20 cellular contexts compared by ENCODE assay signal in the genomic region with DNA sequence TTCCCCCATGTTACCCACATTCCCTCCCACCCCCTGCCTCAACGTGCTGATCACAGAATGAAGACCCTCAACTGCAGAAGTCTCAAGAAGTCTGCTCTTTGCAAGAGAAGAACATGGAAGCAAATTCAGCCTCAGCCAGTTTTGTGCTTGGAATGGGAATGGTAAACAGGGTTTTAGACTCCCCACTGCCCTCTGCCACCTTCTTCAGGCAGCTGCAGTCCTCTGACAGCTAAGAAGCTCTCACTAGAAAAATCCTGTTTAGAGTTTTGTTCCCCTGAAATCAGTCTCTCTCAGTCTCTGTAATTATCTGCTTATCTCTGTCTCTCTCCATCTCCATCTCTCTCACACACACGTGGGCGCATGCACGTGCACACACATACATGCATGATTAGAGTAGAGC.
A peak's percentile ranks its signal among the peaks of the same experiment; 100 is the strongest.
DNase-seq lines count a peak whose midpoint lies in the region; ATAC-seq and TF ChIP-seq lines count a peak whose summit lies in the region.
"Had no signal": no experiment of that assay in that cellular context is flagged by ENCODE, and none has a peak within 500 bp of the region (broad histone marks: within the 10 kb centered on the region; RNA-seq: fewer than 3 reads in every experiment).

No MANE protein-coding gene starts in this region.

- peak; percentile 14 for TF ChIP-seq CTCF in SK-N-SH (IDR thresholded peaks at IDR 0.05)
- peak; percentile 47; the same call in 1 of the 2 replicates for TF ChIP-seq CTCF in WERI-Rb-1 (IDR thresholded peaks at IDR 0.05; ENCODE audit: low read depth, low read length)
- TF ChIP-seq CTCF in foreskin keratinocyte (conservative IDR thresholded peaks at IDR 0.05) = peak; percentile 26
- TF ChIP-seq CTCF in retinal pigment epithelial cell (conservative IDR thresholded peaks at IDR 0.05; ENCODE audit: low read depth, low read length) = peak; percentile 11
- TF ChIP-seq CTCF in thyroid gland (IDR thresholded peaks at IDR 0.05) = peak in 2 of 6 experiments; percentile 4 to 9

- intact Hi-C loops in thyroid gland (cut with DNase I) = no loop called here

- WGBS in SK-N-SH (ENCODE audit: low lambda C conversion rate) = 67% methylated on average over 4 of the region's 4 CpGs
- WGBS in thyroid gland, 2 donors = 80 to 82% methylated on average over 4 of the region's 4 CpGs

- no peak overlapping the region for H3K9ac ChIP-seq in SK-N-SH
- H3K9ac ChIP-seq: BLaER1 treated with 17β-estradiol and CSF1 and Interleukin-3, amounts not matched to agents 10 nM and 100 nM had no signal

- H3K79me2 ChIP-seq in SK-N-SH (ENCODE audit: insufficient read depth) = no peaks in the 10 kb centered on the region

- no peak overlapping the region for H2AFZ ChIP-seq in SK-N-SH (ENCODE audit: low read depth)

- no peaks in the 10 kb centered on the region for H3K9me2 ChIP-seq in SK-N-SH

- peak; percentile 26 for TF ChIP-seq RAD21 in SK-N-SH (IDR thresholded peaks at IDR 0.05; ENCODE audit: low read length)

- TF ChIP-seq POLR2A in thyroid gland (IDR thresholded peaks at IDR 0.05) = no peak

- CTCF ChIA-PET in SK-N-SH (lab: Yijun Ruan, JAX) = interaction anchor here (4.4 to 5.4 kb wide), 2 partner anchors 13 to 368 kb away, joined by 21 to 55 read pairs; no protein-coding TSS in a partner anchor

- no peaks in the 10 kb centered on the region for H4K20me1 ChIP-seq in SK-N-SH (ENCODE audit: insufficient read depth)

- H3K4me3 ChIP-seq in SK-N-SH (ENCODE audit: low read depth in 2 of 2, low read length in 1 of 2) = no peak overlapping the region
- H3K4me3 ChIP-seq in WERI-Rb-1 (ENCODE audit: low read depth, low read length) = no peak overlapping the region
- no peak overlapping the region for H3K4me3 ChIP-seq in retinal pigment epithelial cell (ENCODE audit: low read length)
- H3K4me3 ChIP-seq in thyroid gland (replicated peaks in 1 of 3) = no peak overlapping the region
- H3K4me3 ChIP-seq: BLaER1 treated with 17β-estradiol and CSF1 and Interleukin-3, amounts not matched to agents 10 nM and 100 nM; gastrocnemius medialis; lung had no signal

- H3F3A ChIP-seq in SK-N-SH (replicated peaks; ENCODE audit: insufficient read depth) = no peaks in the 10 kb centered on the region

- H3K4me1 ChIP-seq in SK-N-SH (ENCODE audit: control insufficient read depth in 1 of 2, insufficient read depth in 2 of 2, low read depth in 1 of 2, low read length in 1 of 2) = peaks cover 0 to 6% of the 10 kb centered on the region in 2 experiments; a peak in 1 of 4 replicates
- no peaks in the 10 kb centered on the region for H3K4me1 ChIP-seq in foreskin keratinocyte
- no peaks in the 10 kb centered on the region for H3K4me1 ChIP-seq in thyroid gland
- H3K4me1 ChIP-seq: gastrocnemius medialis had no signal

- POLR2A ChIA-PET in SK-N-SH (lab: Yijun Ruan, JAX) = no interaction called here

- H3K4me2 ChIP-seq in SK-N-SH = no peak overlapping the region
- H3K4me2 ChIP-seq: BLaER1 treated with 17β-estradiol and CSF1 and Interleukin-3, amounts not matched to agents 10 nM and 100 nM had no signal

- no peak for DNase-seq in SK-N-SH
- DNase-seq in WERI-Rb-1 = peak; percentile 21
- no peak for DNase-seq in foreskin keratinocyte
- no peak for DNase-seq in retinal pigment epithelial cell (ENCODE audit: low read depth)
- DNase-seq in stimulated activated naive CD4-positive, alpha-beta T cell treated with Interleukin-2 at 50 U/mL for 16 hours (lab: John Stamatoyannopoulos, UW) = no peak
- no peak for DNase-seq in thyroid gland
- DNase-seq: activated CD4-positive, alpha-beta T cell treated with anti-CD3 and anti-CD28 coated beads for 1 hour; activated CD8-positive, alpha-beta memory T cell treated with anti-CD3 and anti-CD28 coated beads for 24 hours; activated naive CD4-positive, alpha-beta T cell treated with anti-CD3 and anti-CD28 coated beads for 36 hours; activated T-cell treated with anti-CD3 and anti-CD28 coated beads, Interleukin-2, amount 50 U/mL, for 48 hours; erythroblast; gastrocnemius medialis; IMR-90; kidney; stimulated activated CD4-positive, alpha-beta T cell treated with anti-CD3 and anti-CD28 coated beads, Interleukin-15, amount 100 ng/mL, for 24 hours had no signal

- TF ChIP-seq EP300 in SK-N-SH (IDR thresholded peaks at IDR 0.05; ENCODE audit: borderline replicate concordance in 1 of 2, low read depth in 1 of 2, low read length in 1 of 2) = no peak

- ATAC-seq in SK-N-SH treated with all-trans-retinoic acid at 6 μM for 48 hours (no peak), foreskin keratinocyte (no peak), HG03439 (IDR thresholded peaks at IDR 0.05; ENCODE audit: unreplicated experiment) (no peak)
- ATAC-seq: gastrocnemius medialis, sciatic nerve had no signal

- H3K27ac ChIP-seq in SK-N-SH (ENCODE audit: low read depth in 2 of 2, low read length in 1 of 2) (no peak overlapping the region), WERI-Rb-1 (no peak overlapping the region), foreskin keratinocyte (no peak overlapping the region), thyroid gland (no peak overlapping the region)
- H3K27ac ChIP-seq: BLaER1 treated with 17β-estradiol and CSF1 and Interleukin-3, amounts not matched to agents 10 nM and 100 nM; gastrocnemius medialis had no signal

- H3K27me3 ChIP-seq in SK-N-SH (ENCODE audit: insufficient read depth) (no peaks in the 10 kb centered on the region), WERI-Rb-1 (ENCODE audit: insufficient read depth, low read depth, severe bottlenecking) (no peaks in the 10 kb centered on the region), foreskin keratinocyte (peaks cover 3% of the 10 kb centered on the region), thyroid gland (no peaks in the 10 kb centered on the region)
- H3K27me3 ChIP-seq: BLaER1 treated with 17β-estradiol and CSF1 and Interleukin-3, amounts not matched to agents 10 nM and 100 nM; gastrocnemius medialis had no signal

- H3K36me3 ChIP-seq in SK-N-SH (replicated peaks in 1 of 2; ENCODE audit: control insufficient read depth in 1 of 2, insufficient read depth in 2 of 2, low read length in 1 of 2) (no peaks in the 10 kb centered on the region), WERI-Rb-1 (peaks cover 3% of the 10 kb centered on the region), thyroid gland (no peaks in the 10 kb centered on the region)
- H3K36me3 ChIP-seq: gastrocnemius medialis had no signal

- H3K9me3 ChIP-seq in SK-N-SH (no peaks in the 10 kb centered on the region), WERI-Rb-1 (ENCODE audit: severe bottlenecking) (no peaks in the 10 kb centered on the region), thyroid gland (no peaks in the 10 kb centered on the region)
- H3K9me3 ChIP-seq: BLaER1 treated with 17β-estradiol and CSF1 and Interleukin-3, amounts not matched to agents 10 nM and 100 nM; gastrocnemius medialis had no signal

TF ChIP-seq in SK-N-SH, 30 proteins besides CTCF, POLR2A, EP300 and RAD21:
- no peak for TF ChIP-seq FOXJ3 (CRISPR knock-in tag; IDR thresholded peaks at IDR 0.05)
- peak; percentile 21 for TF ChIP-seq SMC3 (IDR thresholded peaks at IDR 0.05; ENCODE audit: low read depth, low read length)

TF ChIP-seq in SK-N-SH treated with all-trans-retinoic acid at 6 μM for 48 hours, 23 proteins besides CTCF, POLR2A, EP300 and RAD21:
- TF ChIP-seq, protein P1, sequence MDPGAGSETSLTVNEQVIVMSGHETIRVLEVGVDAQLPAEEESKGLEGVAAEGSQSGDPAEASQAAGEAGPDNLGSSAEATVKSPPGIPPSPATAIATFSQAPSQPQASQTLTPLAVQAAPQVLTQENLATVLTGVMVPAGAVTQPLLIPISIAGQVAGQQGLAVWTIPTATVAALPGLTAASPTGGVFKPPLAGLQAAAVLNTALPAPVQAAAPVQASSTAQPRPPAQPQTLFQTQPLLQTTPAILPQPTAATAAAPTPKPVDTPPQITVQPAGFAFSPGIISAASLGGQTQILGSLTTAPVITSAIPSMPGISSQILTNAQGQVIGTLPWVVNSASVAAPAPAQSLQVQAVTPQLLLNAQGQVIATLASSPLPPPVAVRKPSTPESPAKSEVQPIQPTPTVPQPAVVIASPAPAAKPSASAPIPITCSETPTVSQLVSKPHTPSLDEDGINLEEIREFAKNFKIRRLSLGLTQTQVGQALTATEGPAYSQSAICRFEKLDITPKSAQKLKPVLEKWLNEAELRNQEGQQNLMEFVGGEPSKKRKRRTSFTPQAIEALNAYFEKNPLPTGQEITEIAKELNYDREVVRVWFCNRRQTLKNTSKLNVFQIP (CRISPR knock-in tag; IDR thresholded peaks at IDR 0.05; ENCODE audit: borderline replicate concordance, low read depth) = no peak
